In the genomic region with DNA sequence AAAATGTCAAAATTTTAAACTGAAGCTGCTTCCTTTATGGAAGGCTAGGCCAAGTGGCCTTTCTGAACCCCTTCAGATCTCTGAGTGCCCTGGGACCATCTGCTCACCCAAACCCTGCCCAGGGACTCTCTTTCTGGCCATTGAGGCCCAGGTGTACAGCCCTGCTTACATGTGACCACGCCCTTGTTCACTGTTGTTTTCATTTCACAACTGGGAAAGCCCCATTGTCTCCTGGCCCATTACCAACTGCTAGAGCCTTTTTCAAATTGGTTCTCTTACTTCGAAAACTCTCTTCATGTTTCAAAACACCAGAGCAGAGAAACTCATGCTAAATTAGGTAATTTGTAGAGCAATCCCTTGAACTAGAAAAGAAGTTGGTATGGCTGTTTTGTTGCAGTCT, we compare ENCODE assay signal across 10 cellular contexts.
DNase-seq lines count a peak whose midpoint lies in the region; ATAC-seq, FAIRE-seq and TF ChIP-seq lines count a peak whose summit lies in the region.
"Had no signal": no experiment of that assay in that cellular context is flagged by ENCODE, and none has a peak within 500 bp of the region (broad histone marks: within the 10 kb centered on the region; RNA-seq: fewer than 3 reads in every experiment).

No MANE protein-coding gene starts in this region.

- no peaks in the 10 kb centered on the region for H3K4me1 ChIP-seq in IMR-90 (ENCODE audit: control insufficient read depth, insufficient read depth, low read length)
- peaks cover 9% of the 10 kb centered on the region for H3K4me1 ChIP-seq in lower lobe of right lung
- peaks cover 8% of the 10 kb centered on the region for H3K4me1 ChIP-seq in vagina

- TF ChIP-seq CTCF in IMR-90 (conservative IDR thresholded peaks at IDR 0.05; ENCODE audit: low read depth, low read length) (no peak), lower lobe of right lung (IDR thresholded peaks at IDR 0.05) (no peak), vagina (IDR thresholded peaks at IDR 0.05) (no peak)

- H2AK5ac ChIP-seq in IMR-90 (ENCODE audit: low read depth, low read length): no peak overlapping the region

- H2BK120ac ChIP-seq in IMR-90 (ENCODE audit: low read depth, low read length): no peak overlapping the region

- no peak overlapping the region for H4K5ac ChIP-seq in IMR-90 (ENCODE audit: low read depth, low read length)

- H3K27me3 ChIP-seq in IMR-90 (ENCODE audit: control insufficient read depth, insufficient read depth, low read length) (no peaks in the 10 kb centered on the region), lower lobe of right lung (ENCODE audit: low read depth) (no peaks in the 10 kb centered on the region), vagina (no peaks in the 10 kb centered on the region)

- CTCF ChIA-PET in IMR-90 (lab: Yijun Ruan, JAX): no interaction called here

- H3K9me3 ChIP-seq in IMR-90 (ENCODE audit: control insufficient read depth, insufficient read depth, low read length) (no peaks in the 10 kb centered on the region), lower lobe of right lung (no peaks in the 10 kb centered on the region), vagina (no peaks in the 10 kb centered on the region)

- H3K18ac ChIP-seq in IMR-90 (ENCODE audit: low read depth, low read length): no peak overlapping the region

- peak; percentile 38 for DNase-seq in IMR-90
- DNase-seq in lower lobe of right lung: no peak
- DNase-seq in NCI-H2171 (lab: John Stamatoyannopoulos, UW): no peak
- no peak for DNase-seq in vagina (ENCODE audit: extremely low spot score in 2 of 2)
- no peak for DNase-seq in urothelium cell line (ENCODE audit: low spot score)
- no peak for DNase-seq in HT-29 (ENCODE audit: low spot score)
- DNase-seq: NCI-H524 treated with DMSO at 0.1 percent for 48 hours had no signal

- H2BK5ac ChIP-seq in IMR-90 (ENCODE audit: low read depth, low read length, poor library complexity, severe bottlenecking): no peak overlapping the region

- H3K4ac ChIP-seq in IMR-90 (ENCODE audit: low read depth, low read length): no peak overlapping the region

- no peak overlapping the region for H2BK15ac ChIP-seq in IMR-90 (ENCODE audit: low read depth, low read length)

- H4K20me1 ChIP-seq in IMR-90 (ENCODE audit: insufficient read depth, low read length): no peaks in the 10 kb centered on the region

- H4K8ac ChIP-seq in IMR-90 (ENCODE audit: low read depth in 2 of 2, low read length in 2 of 2): no peak overlapping the region

- in situ Hi-C loops in IMR-90 (cut with MboI; ENCODE audit: low sequenced_read_pairs): no loop called here

- no peak overlapping the region for H4K91ac ChIP-seq in IMR-90 (ENCODE audit: insufficient read depth, low read depth, low read length)

- H2BK20ac ChIP-seq in IMR-90 (ENCODE audit: low read depth, low read length): no peak overlapping the region

- whole genome bisulfite sequencing in IMR-90 (ENCODE audit: extremely low coverage in 2 of 2, insufficient read length in 1 of 2), 2 experiments: 83% methylated on average over 1 of the region's 2 CpGs; no CpG with 5 or more reads in 1 of the 2 experiments

- ATAC-seq in GM18520 (IDR thresholded peaks at IDR 0.05; ENCODE audit: unreplicated experiment) (peak; percentile 69), GM21576 (IDR thresholded peaks at IDR 0.05; ENCODE audit: unreplicated experiment) (peak; percentile 93), IMR-90 (ENCODE audit: low read depth) (no peak), lower lobe of right lung (peak; percentile 49 to 84)

- no peak overlapping the region for H2AFZ ChIP-seq in IMR-90 (replicated peaks; ENCODE audit: low read length, poor library complexity)

- H3K4me3 ChIP-seq in IMR-90 (ENCODE audit: insufficient read depth, low read depth, low read length): no peak overlapping the region
- no peak overlapping the region for H3K4me3 ChIP-seq in lower lobe of right lung
- no peak overlapping the region for H3K4me3 ChIP-seq in vagina

- dilution Hi-C loops in IMR-90 (cut with HindIII; ENCODE audit: low sequenced_read_pairs, unreplicated experiment): no loop called here

- TF ChIP-seq POLR2A in IMR-90 (IDR thresholded peaks at IDR 0.05; ENCODE audit: low read depth, low read length): no peak
- no peak for TF ChIP-seq POLR2A in vagina (IDR thresholded peaks at IDR 0.05)

- H3K79me1 ChIP-seq in IMR-90 (ENCODE audit: low read depth in 1 of 2, low read length in 2 of 2): no peaks in the 10 kb centered on the region

- no TSS peak for BruUV-seq in IMR-90 (replicated peaks; lab: Mats Ljungman, UMichigan)

- FAIRE-seq in urothelium cell line (lab: Jason Lieb, UNC): no peak
- FAIRE-seq: astrocyte had no signal

- intact Hi-C loops in IMR-90 (cut with micrococcal nuclease) (no loop called here), lower lobe of right lung (cut with DNase I) (no loop called here), vagina (cut with DNase I) (no loop called here)

- no peaks in the 10 kb centered on the region for H3K9me1 ChIP-seq in IMR-90 (ENCODE audit: insufficient read depth, low read length)

- no peak overlapping the region for H3K14ac ChIP-seq in IMR-90 (replicated peaks; ENCODE audit: low read depth, low read length)

- no peak overlapping the region for H3K23ac ChIP-seq in IMR-90 (ENCODE audit: low read depth, low read length)

- no peak overlapping the region for H3K4me2 ChIP-seq in IMR-90 (ENCODE audit: low read depth, low read length)

- H3K36me3 ChIP-seq in IMR-90 (ENCODE audit: control insufficient read depth, insufficient read depth, low read length) (no peaks in the 10 kb centered on the region), lower lobe of right lung (no peaks in the 10 kb centered on the region), vagina (no peaks in the 10 kb centered on the region)

- H2AK9ac ChIP-seq in IMR-90 (replicated peaks; ENCODE audit: low read depth, low read length, poor library complexity): no peak overlapping the region

- H3K27ac ChIP-seq in IMR-90 (ENCODE audit: insufficient read depth, low read length) (no peak overlapping the region), lower lobe of right lung (no peak overlapping the region), vagina (no peak overlapping the region)

- POLR2A ChIA-PET in IMR-90 (lab: Charles Lee; ENCODE audit: unreplicated experiment): no interaction called here

- no peak overlapping the region for H3K9ac ChIP-seq in IMR-90 (ENCODE audit: low read depth, low read length)

- H3K56ac ChIP-seq in IMR-90 (ENCODE audit: extremely low read depth, insufficient read depth, low read length): no peak overlapping the region

- TF ChIP-seq RAD21 in IMR-90 (IDR thresholded peaks at IDR 0.05; ENCODE audit: low read length): no peak

TF ChIP-seq in IMR-90, 13 proteins besides CTCF, POLR2A, EP300 and RAD21:
- TF ChIP-seq, protein P1, sequence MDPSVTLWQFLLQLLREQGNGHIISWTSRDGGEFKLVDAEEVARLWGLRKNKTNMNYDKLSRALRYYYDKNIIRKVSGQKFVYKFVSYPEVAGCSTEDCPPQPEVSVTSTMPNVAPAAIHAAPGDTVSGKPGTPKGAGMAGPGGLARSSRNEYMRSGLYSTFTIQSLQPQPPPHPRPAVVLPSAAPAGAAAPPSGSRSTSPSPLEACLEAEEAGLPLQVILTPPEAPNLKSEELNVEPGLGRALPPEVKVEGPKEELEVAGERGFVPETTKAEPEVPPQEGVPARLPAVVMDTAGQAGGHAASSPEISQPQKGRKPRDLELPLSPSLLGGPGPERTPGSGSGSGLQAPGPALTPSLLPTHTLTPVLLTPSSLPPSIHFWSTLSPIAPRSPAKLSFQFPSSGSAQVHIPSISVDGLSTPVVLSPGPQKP (IDR thresholded peaks at IDR 0.05; ENCODE audit: borderline replicate concordance, low read depth, low read length): no peak
- TF ChIP-seq CHD1 (IDR thresholded peaks at IDR 0.05; ENCODE audit: low read depth, low read length) (no peak), MAFK (IDR thresholded peaks at IDR 0.05; ENCODE audit: low read depth, low read length) (no peak), RCOR1 (IDR thresholded peaks at IDR 0.05; ENCODE audit: insufficient replicate concordance, low read length) (no peak), NFE2L2 (IDR thresholded peaks at IDR 0.05; ENCODE audit: low read depth, low read length) (no peak), BHLHE40 (IDR thresholded peaks at IDR 0.05; ENCODE audit: low read depth, low read length) (no peak)
- TF ChIP-seq, protein P2, sequence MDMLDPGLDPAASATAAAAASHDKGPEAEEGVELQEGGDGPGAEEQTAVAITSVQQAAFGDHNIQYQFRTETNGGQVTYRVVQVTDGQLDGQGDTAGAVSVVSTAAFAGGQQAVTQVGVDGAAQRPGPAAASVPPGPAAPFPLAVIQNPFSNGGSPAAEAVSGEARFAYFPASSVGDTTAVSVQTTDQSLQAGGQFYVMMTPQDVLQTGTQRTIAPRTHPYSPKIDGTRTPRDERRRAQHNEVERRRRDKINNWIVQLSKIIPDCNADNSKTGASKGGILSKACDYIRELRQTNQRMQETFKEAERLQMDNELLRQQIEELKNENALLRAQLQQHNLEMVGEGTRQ (IDR thresholded peaks at IDR 0.05; ENCODE audit: low read depth, low read length): no peak
